In the genomic region with DNA sequence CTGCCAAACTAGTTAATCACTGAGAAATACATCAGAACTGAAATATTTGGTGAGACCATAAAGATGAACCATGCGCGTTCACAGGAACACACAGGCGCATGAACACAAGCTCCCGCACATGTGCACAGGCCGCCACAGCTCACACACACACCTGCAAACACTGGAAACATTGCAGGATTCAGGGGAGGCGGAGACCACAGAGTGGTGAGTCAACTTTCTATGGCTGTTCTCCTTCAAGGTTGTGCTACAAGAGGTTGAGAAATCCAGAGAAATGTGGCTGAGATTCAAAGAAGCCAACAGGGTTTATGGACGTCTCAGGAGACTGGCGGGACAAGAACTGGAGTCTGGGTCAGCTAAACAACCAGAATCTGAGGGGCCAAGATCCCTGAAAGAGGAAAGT, we compare ENCODE assay signal across 8 cellular contexts. TPM values are rescaled to one million over a fixed set of nuclear protein-coding genes. Genes with fewer than 3 reads are reported as not detected.
DNase-seq lines count a peak whose midpoint lies in the region; ATAC-seq and TF ChIP-seq lines count a peak whose summit lies in the region.

No MANE protein-coding gene starts in this region.

- peaks cover 96% of the 10 kb centered on the region for H3K79me2 ChIP-seq in hepatocyte

- H3K9me2 ChIP-seq in hepatocyte (replicated peaks; ENCODE audit: insufficient read depth): no peaks in the 10 kb centered on the region

- H3K9me3 ChIP-seq in KOPT-K1 (ENCODE audit: insufficient read depth, low read length, poor library complexity, severe bottlenecking) (peaks cover 19% of the 10 kb centered on the region), hepatocyte (ENCODE audit: low read depth) (no peaks in the 10 kb centered on the region)

- 82% methylated on average over 8 of the region's 8 CpGs for WGBS in hepatocyte (ENCODE audit: low lambda C conversion rate, missing lambda C conversion rate)

- peaks cover 66% of the 10 kb centered on the region for H3K4me1 Mint-ChIP-seq in stimulated activated effector memory CD8-positive, alpha-beta T cell treated with anti-CD3 and anti-CD28 coated beads, Interleukin-12 subunit alpha, Interleukin-12 subunit beta, amount 100 ng/mL, for 72 hours

- H3K36me3 Mint-ChIP-seq in stimulated activated effector memory CD8-positive, alpha-beta T cell treated with anti-CD3 and anti-CD28 coated beads, Interleukin-12 subunit alpha, Interleukin-12 subunit beta, amount 100 ng/mL, for 72 hours: peaks cover 41% of the 10 kb centered on the region

- H3K4me3 ChIP-seq in hepatocyte: no peak overlapping the region

- H3K27ac Mint-ChIP-seq in stimulated activated effector memory CD8-positive, alpha-beta T cell treated with anti-CD3 and anti-CD28 coated beads, Interleukin-12 subunit alpha, Interleukin-12 subunit beta, amount 100 ng/mL, for 72 hours: peak overlapping the region; percentile 91

- H3K27me3 ChIP-seq in hepatocyte: no peaks in the 10 kb centered on the region

- H2AFZ ChIP-seq in hepatocyte: no peak overlapping the region

- peak overlapping the region; percentile 62 for H3K4me2 ChIP-seq in hepatocyte

- H3K4me3 Mint-ChIP-seq in stimulated activated effector memory CD8-positive, alpha-beta T cell treated with anti-CD3 and anti-CD28 coated beads, Interleukin-12 subunit alpha, Interleukin-12 subunit beta, amount 100 ng/mL, for 72 hours: peak overlapping the region; percentile 74

- H3K36me3 ChIP-seq in KOPT-K1 (ENCODE audit: insufficient read depth, low read length): peaks cover 37% of the 10 kb centered on the region
- no peaks in the 10 kb centered on the region for H3K36me3 ChIP-seq in hepatocyte (replicated peaks; ENCODE audit: insufficient read depth, low read depth)

- peaks cover 26% of the 10 kb centered on the region for H3K4me1 ChIP-seq in hepatocyte (ENCODE audit: insufficient read depth)

- peaks cover 5% of the 10 kb centered on the region for H4K20me1 ChIP-seq in hepatocyte (ENCODE audit: insufficient read depth, poor library complexity, severe bottlenecking)

- no peak for TF ChIP-seq CTCF in hepatocyte (IDR thresholded peaks at IDR 0.05; ENCODE audit: poor library complexity)

- peak; percentile 61 for ATAC-seq in stimulated activated effector memory CD8-positive, alpha-beta T cell treated with anti-CD3 and anti-CD28 coated beads, Interleukin-12 subunit alpha, Interleukin-12 subunit beta, amount 100 ng/mL, for 72 hours
- no peak for ATAC-seq in HG02973 (IDR thresholded peaks at IDR 0.05; ENCODE audit: unreplicated experiment)

- H3K9me3 Mint-ChIP-seq in stimulated activated effector memory CD8-positive, alpha-beta T cell treated with anti-CD3 and anti-CD28 coated beads, Interleukin-12 subunit alpha, Interleukin-12 subunit beta, amount 100 ng/mL, for 72 hours: no peaks in the 10 kb centered on the region

- DNase-seq in activated T-helper 9 cell treated with anti-CD3 and anti-CD28 coated beads, Interleukin-2, amount 50 U/mL, for 16 hours (ENCODE audit: low read depth): peak; percentile 48
- DNase-seq in hepatocyte (ENCODE audit: low spot score): peak; percentile 66
- DNase-seq in stimulated activated effector memory CD8-positive, alpha-beta T cell treated with anti-CD3 and anti-CD28 coated beads, Interleukin-12 subunit alpha, Interleukin-12 subunit beta, amount 100 ng/mL, for 72 hours (ENCODE audit: low spot score in 2 of 2): no peak
- DNase-seq in cerebellum (ENCODE audit: low spot score): no peak
- DNase-seq in iPS-NIHi11 (ENCODE audit: low spot score): no peak
- DNase-seq in DMS114 treated with DMSO at 0.1 percent for 48 hours (lab: John Stamatoyannopoulos, UW; ENCODE audit: unreplicated experiment): no peak

- H3K27ac ChIP-seq in KOPT-K1 (ENCODE audit: low read depth, low read length, poor library complexity, severe bottlenecking): peak overlapping the region; percentile 79
- H3K27ac ChIP-seq in hepatocyte: peak overlapping the region; percentile 88

RNA-seq across cellular contexts. Expression of a gene that starts 17.8 kb away (rescaled TPM):
- 59.6 and 61.2 TPM in 2 replicates for total RNA-seq in hepatocyte
- 29.4 and 33.4 TPM in 2 replicates for polyA plus RNA-seq in hepatocyte
- 41.6 TPM for total RNA-seq in cerebellum

RNA-seq across cellular contexts. Expression of a gene that starts 44.9 kb away (rescaled TPM):
- total RNA-seq in hepatocyte: 8.0 and 11.2 TPM in 2 replicates
- 31.9 and 54.0 TPM in 2 replicates for polyA plus RNA-seq in hepatocyte
- 15.9 TPM for total RNA-seq in cerebellum

Comparison
In these comparisons a context has a peak if more than half of its experiments do, and no peak if none do; other contexts are left out.
1. DNase-seq: peak in activated T-helper 9 cell treated with anti-CD3 and anti-CD28 coated beads, Interleukin-2, amount 50 U/mL, for 16 hours (single experiment) and hepatocyte (single experiment); none in stimulated activated effector memory CD8-positive, alpha-beta T cell treated with anti-CD3 and anti-CD28 coated beads, Interleukin-12 subunit alpha, Interleukin-12 subunit beta, amount 100 ng/mL, for 72 hours (0 of 2), cerebellum (single experiment), iPS-NIHi11 (single experiment) and DMS114 treated with DMSO at 0.1 percent for 48 hours (single experiment).